8 cellular contexts compared by ENCODE assay signal in genomic region chr20:51631011-51631950, GRCh38.
A peak's percentile ranks its signal among the peaks of the same experiment; 100 is the strongest.
DNase-seq lines count a peak whose midpoint lies in the region; ATAC-seq, FAIRE-seq and TF ChIP-seq lines count a peak whose summit lies in the region.

No MANE protein-coding gene starts in this region.

- ATAC-seq in K562 (no peak), left lung (peak; percentile 82), GM19463 (IDR thresholded peaks at IDR 0.05; ENCODE audit: unreplicated experiment) (no peak)

- CTCF ChIA-PET in K562 (lab: Yijun Ruan, JAX; ENCODE audit: low intra/inter-chr PET ratio): interaction anchor here (0.6 kb wide), 1 partner anchor 303 kb away, joined by 3 read pairs; no protein-coding TSS in a partner anchor

- H3K9ac ChIP-seq in K562 (ENCODE audit: insufficient read depth in 1 of 2, low read depth in 2 of 2, low read length in 2 of 2): peak overlapping the region in 1 of 2 experiments; percentile 16; a peak in 1 of 4 replicates

- POLR2A ChIA-PET in K562 (lab: Yijun Ruan, JAX): no interaction called here

- H3K4me3 ChIP-seq in K562 (no peak overlapping the region), left lung (no peak overlapping the region)

- H3K27me3 ChIP-seq in K562 (ENCODE audit: control insufficient read depth in 2 of 2, insufficient read depth in 2 of 2, low read length in 2 of 2) (peaks cover 7 to 41% of the 10 kb centered on the region in 2 experiments), left lung (no peaks in the 10 kb centered on the region)

- peak overlapping the region; percentile 67; the same call in 1 of the 2 replicates for H2AFZ ChIP-seq in K562 (ENCODE audit: low read depth, low read length)

- WGBS in K562 (ENCODE audit: insufficient coverage, low coverage, missing lambda C conversion rate): 4% methylated on average over 21 of the region's 21 CpGs

- no peak for TF ChIP-seq POLR2A in K562 (conservative IDR thresholded peaks at IDR 0.05)

- TF ChIP-seq RAD21 in K562 (CRISPR knock-in tag; conservative IDR thresholded peaks at IDR 0.05 in 1 of 2, IDR thresholded peaks at IDR 0.05 in 1 of 2): no peak

- TF ChIP-seq CTCF in K562 (IDR thresholded peaks at IDR 0.05 in 2 of 3, conservative IDR thresholded peaks at IDR 0.05 in 1 of 3; ENCODE audit: insufficient read depth in 2 of 3, low read depth in 1 of 3, low read length in 3 of 3) (no peak), left lung (IDR thresholded peaks at IDR 0.05) (no peak)

- in situ Hi-C loops in K562 (cut with MboI): no loop called here

- peak overlapping the region; percentile 52; the same call in 1 of the 2 replicates for H3K4me2 ChIP-seq in K562 (ENCODE audit: insufficient read depth, low read length)

- H3K9me1 ChIP-seq in K562 (ENCODE audit: control insufficient read depth, insufficient read depth, low read length): no peaks in the 10 kb centered on the region

- no peaks in the 10 kb centered on the region for H3K79me2 ChIP-seq in K562 (ENCODE audit: control insufficient read depth, insufficient read depth, low read length)

- H3K27ac ChIP-seq in K562 (ENCODE audit: extremely low read depth, low read depth, low read length) (peak overlapping the region; percentile 63; the same call in 2 of the 3 replicates), left lung (peak overlapping the region; percentile 41 to 71)

- H3K9me3 ChIP-seq in K562 (replicated peaks; ENCODE audit: control insufficient read depth, insufficient read depth, low read depth, low read length) (no peaks in the 10 kb centered on the region), left lung (no peaks in the 10 kb centered on the region)

- TF ChIP-seq EP300 in K562 (IDR thresholded peaks at IDR 0.05; ENCODE audit: low read length): 0 out of 2 replicates have a peak, but pooled peaks have one; percentile 37

- intact Hi-C loops in K562 (cut with micrococcal nuclease): no loop called here
- intact Hi-C loops in left lung (cut with DNase I): loop anchor here in 1 of 2 donors (10.0 kb wide), 1 partner anchor 454 kb away; no protein-coding TSS in a partner anchor

- H4K20me1 ChIP-seq in K562 (replicated peaks; ENCODE audit: control insufficient read depth, insufficient read depth, low read length): no peaks in the 10 kb centered on the region

- H3K36me3 ChIP-seq in K562 (ENCODE audit: control insufficient read depth, insufficient read depth, low read length): no peaks in the 10 kb centered on the region
- no peaks in the 10 kb centered on the region for H3K36me3 ChIP-seq in left lung

- BruUV-seq in K562 (replicated peaks; lab: Mats Ljungman, UMichigan): no TSS peak

- peaks cover 0 to 21% of the 10 kb centered on the region in 2 experiments; a peak in 4 of 5 replicates for H3K4me1 ChIP-seq in K562 (replicated peaks in 1 of 2; ENCODE audit: control insufficient read depth in 2 of 2, insufficient read depth in 2 of 2, low read length in 2 of 2)
- H3K4me1 ChIP-seq in left lung: peaks cover 9 to 25% of the 10 kb centered on the region in 2 donors

- peak; percentile 99 for DNase-seq in COLO829 (ENCODE audit: low spot score)
- DNase-seq in NOMO-1 treated with dmso at 0.1 percent for 144 hours (lab: John Stamatoyannopoulos, UW; ENCODE audit: unreplicated experiment): peak; percentile 78
- DNase-seq in K562 (ENCODE audit: extremely low read depth in 1 of 4, low spot score in 3 of 4): peak in 3 of 4 experiments; percentile 30 to 53 (median 31)
- DNase-seq in left lung: peak in 1 of 2 donors; percentile 38
- peak; percentile 95 for DNase-seq in stromal cell of bone marrow (ENCODE audit: low read depth)
- no peak for DNase-seq in NCI-H524 treated with DMSO at 0.1 percent for 48 hours (lab: John Stamatoyannopoulos, UW)
- DNase-seq in GM19240 (ENCODE audit: insufficient read length, low spot score): no peak

- FAIRE-seq in K562 (lab: Jason Lieb, UNC): peak; percentile 71

TF ChIP-seq in K562, 482 proteins besides CTCF, POLR2A, EP300 and RAD21 (continues in another document):
- TF ChIP-seq MAFG (tag; conservative IDR thresholded peaks at IDR 0.05) (peak; percentile 67), CREB1 (IDR thresholded peaks at IDR 0.05) (no peak), CREB1 (CRISPR knock-in tag; IDR thresholded peaks at IDR 0.05) (0 out of 2 replicates have a peak, but pooled peaks have one; percentile 26), MEF2A (IDR thresholded peaks at IDR 0.05; ENCODE audit: control insufficient read depth, low read depth, low read length) (peak; percentile 8; the same call in 1 of the 2 replicates), ETS2 (tag; IDR thresholded peaks at IDR 0.05; ENCODE audit: borderline replicate concordance, poor library complexity, severe bottlenecking) (no peak), LCOR (CRISPR knock-in tag; IDR thresholded peaks at IDR 0.05) (peak; percentile 51; the same call in 1 of the 2 replicates), BRD4 (IDR thresholded peaks at IDR 0.05) (no peak), MEF2D (tag; conservative IDR thresholded peaks at IDR 0.05; ENCODE audit: low read depth) (peak; percentile 50; the same call in 1 of the 2 replicates), RCOR1 (IDR thresholded peaks at IDR 0.05; ENCODE audit: borderline replicate concordance in 1 of 2, low read depth in 2 of 2, low read length in 2 of 2) (peak in 1 of 2 experiments; percentile 4; a peak in 1 of 4 replicates), ARID1B (IDR thresholded peaks at IDR 0.05) (peak; percentile 54), ZNF696 (CRISPR knock-in tag; conservative IDR thresholded peaks at IDR 0.05) (no peak), FOSL1 (tag; conservative IDR thresholded peaks at IDR 0.05) (peak; percentile 94), MAFF (IDR thresholded peaks at IDR 0.05; ENCODE audit: low read length) (peak; percentile 28; the same call in 1 of the 2 replicates), TEAD4 (IDR thresholded peaks at IDR 0.05; ENCODE audit: low read length) (0 out of 2 replicates have a peak, but pooled peaks have one; percentile 13), TEAD4 (CRISPR knock-in tag; IDR thresholded peaks at IDR 0.05; ENCODE audit: borderline replicate concordance) (no peak), C11orf30 (IDR thresholded peaks at IDR 0.05; ENCODE audit: low read depth) (peak; percentile 50; the same call in 1 of the 2 replicates), GABPB1 (CRISPR knock-in tag; IDR thresholded peaks at IDR 0.05) (peak; percentile 32; the same call in 1 of the 2 replicates), ZNF79 (CRISPR knock-in tag; IDR thresholded peaks at IDR 0.05; ENCODE audit: low read depth) (no peak), ETV5 (CRISPR knock-in tag; IDR thresholded peaks at IDR 0.05; ENCODE audit: low read depth) (peak; percentile 67; the same call in 1 of the 2 replicates), ZNF695 (CRISPR knock-in tag; IDR thresholded peaks at IDR 0.05) (no peak), ATF3 (IDR thresholded peaks at IDR 0.05) (peak; percentile 67), ATF3 (CRISPR knock-in tag; conservative IDR thresholded peaks at IDR 0.05) (no peak), EGR1 (conservative IDR thresholded peaks at IDR 0.05) (peak; percentile 47), JUND (IDR thresholded peaks at IDR 0.05; ENCODE audit: borderline replicate concordance, low read depth, low read length) (0 out of 2 replicates have a peak, but pooled peaks have one; percentile 29), JUND (tag; IDR thresholded peaks at IDR 0.05; ENCODE audit: borderline replicate concordance, low read depth, low read length) (0 out of 3 replicates have a peak, but pooled peaks have one; percentile 21), GATA2 (CRISPR knock-in tag; IDR thresholded peaks at IDR 0.05) (no peak), ZNF316 (IDR thresholded peaks at IDR 0.05) (0 out of 2 replicates have a peak, but pooled peaks have one; percentile 13), DPF2 (IDR thresholded peaks at IDR 0.05) (peak; percentile 61), CEBPB (tag; IDR thresholded peaks at IDR 0.05) (0 out of 2 replicates have a peak, but pooled peaks have one; percentile 23), LEF1 (IDR thresholded peaks at IDR 0.05) (peak; percentile 57; the same call in 1 of the 2 replicates), SPI1 (IDR thresholded peaks at IDR 0.05; ENCODE audit: borderline replicate concordance, low read depth, low read length) (peak; percentile 80), ZNF263 (CRISPR knock-in tag; IDR thresholded peaks at IDR 0.05; ENCODE audit: borderline replicate concordance) (no peak), ESRRA (IDR thresholded peaks at IDR 0.05; ENCODE audit: borderline replicate concordance, low read depth) (peak; percentile 27; the same call in 1 of the 2 replicates)

Comparison
In these comparisons a context has a peak if more than half of its experiments do, and no peak if none do; other contexts are left out.
1. DNase-seq: peak in COLO829 (single experiment), NOMO-1 treated with dmso at 0.1 percent for 144 hours (single experiment), K562 (3 of 4) and stromal cell of bone marrow (single experiment); none in NCI-H524 treated with DMSO at 0.1 percent for 48 hours (single experiment) and GM19240 (single experiment).